In genomic region chr10:96288151-96288621, GRCh38 we compare ENCODE assay signal across 9 cellular contexts. TPM values are rescaled to one million over a fixed set of nuclear protein-coding genes. Genes with fewer than 3 reads are reported as not detected.
A peak's percentile ranks its signal among the peaks of the same experiment; 100 is the strongest.
DNase-seq lines count a peak whose midpoint lies in the region; ATAC-seq and TF ChIP-seq lines count a peak whose summit lies in the region.
"Had no signal": no experiment of that assay in that cellular context is flagged by ENCODE, and none has a peak within 500 bp of the region (broad histone marks: within the 10 kb centered on the region; RNA-seq: fewer than 3 reads in every experiment).

No MANE protein-coding gene starts in this region.

- CTCF ChIA-PET in activated B cell treated with CpG ODN at 0.5 μM for 24 hours (lab: Charles Lee), result interaction anchor here (0.7 to 3.8 kb wide), 6 partner anchors 16 to 69 kb away, joined by 3 to 51 read pairs (median 5); partner anchors contain the start of gene BLNK

- H3K4me1 Mint-ChIP-seq in activated T-cell treated with anti-CD3 and anti-CD28 coated beads, Interleukin-2, amount 50 U/mL, for 72 hours (ENCODE audit: low read depth), result peaks cover 15% of the 10 kb centered on the region
- peaks cover 14% of the 10 kb centered on the region for H3K4me1 Mint-ChIP-seq in activated T-cell treated with anti-CD3 and anti-CD28 coated beads, Interleukin-2, amount 50 U/mL, for 24 hours (ENCODE audit: low read depth)
- H3K4me1 Mint-ChIP-seq in activated B cell treated with CpG ODN at 0.5 μM for 24 hours (peaks cover 82% of the 10 kb centered on the region), type B pancreatic cell (ENCODE audit: unreplicated experiment) (peaks cover 9% of the 10 kb centered on the region)

- peak overlapping the region; percentile 41 to 66 for H3K4me3 Mint-ChIP-seq in activated T-cell treated with anti-CD3 and anti-CD28 coated beads, Interleukin-2, amount 50 U/mL, for 72 hours
- no peak overlapping the region for H3K4me3 Mint-ChIP-seq in activated T-cell treated with anti-CD3 and anti-CD28 coated beads, Interleukin-2, amount 50 U/mL, for 24 hours
- peak overlapping the region; percentile 75 for H3K4me3 Mint-ChIP-seq in activated B cell treated with CpG ODN at 0.5 μM for 24 hours
- peak overlapping the region; percentile 42 for H3K4me3 Mint-ChIP-seq in type B pancreatic cell

- DNase-seq in activated T-cell treated with anti-CD3 and anti-CD28 coated beads, Interleukin-2, amount 50 U/mL, for 72 hours, result no peak
- no peak for DNase-seq in activated T-cell treated with anti-CD3 and anti-CD28 coated beads, Interleukin-2, amount 50 U/mL, for 24 hours
- no peak for DNase-seq in activated B cell treated with CpG ODN at 0.5 μM for 24 hours
- no peak for DNase-seq in type B pancreatic cell (ENCODE audit: extremely low spot score, unreplicated experiment)
- DNase-seq in ecto neural progenitor cell (ENCODE audit: low spot score), result no peak
- no peak for DNase-seq in cardiac septum (ENCODE audit: low spot score)
- no peak for DNase-seq in KG1 (lab: John Stamatoyannopoulos, UW)

- H3K27me3 Mint-ChIP-seq in activated T-cell treated with anti-CD3 and anti-CD28 coated beads, Interleukin-2, amount 50 U/mL, for 72 hours (ENCODE audit: low read depth), result no peaks in the 10 kb centered on the region
- peaks cover 4% of the 10 kb centered on the region for H3K27me3 Mint-ChIP-seq in activated T-cell treated with anti-CD3 and anti-CD28 coated beads, Interleukin-2, amount 50 U/mL, for 24 hours
- H3K27me3 Mint-ChIP-seq in activated B cell treated with CpG ODN at 0.5 μM for 24 hours (no peaks in the 10 kb centered on the region), type B pancreatic cell (no peaks in the 10 kb centered on the region)

- no peak overlapping the region for H3K27ac Mint-ChIP-seq in activated T-cell treated with anti-CD3 and anti-CD28 coated beads, Interleukin-2, amount 50 U/mL, for 72 hours
- no peak overlapping the region for H3K27ac Mint-ChIP-seq in activated T-cell treated with anti-CD3 and anti-CD28 coated beads, Interleukin-2, amount 50 U/mL, for 24 hours
- H3K27ac Mint-ChIP-seq in activated B cell treated with CpG ODN at 0.5 μM for 24 hours (peak overlapping the region; percentile 96), type B pancreatic cell (peak overlapping the region; percentile 77)

- intact Hi-C loops in activated B cell treated with CpG ODN at 0.5 μM for 24 hours (cut with micrococcal nuclease) (loop anchor here (1.0 to 5.0 kb wide), 3 partner anchors 15 to 456 kb away; no protein-coding TSS in a partner anchor), cardiac septum (cut with DNase I) (no loop called here)

- no peaks in the 10 kb centered on the region for H3K9me3 Mint-ChIP-seq in activated T-cell treated with anti-CD3 and anti-CD28 coated beads, Interleukin-2, amount 50 U/mL, for 72 hours
- H3K9me3 Mint-ChIP-seq in activated T-cell treated with anti-CD3 and anti-CD28 coated beads, Interleukin-2, amount 50 U/mL, for 24 hours, result no peaks in the 10 kb centered on the region
- H3K9me3 Mint-ChIP-seq in activated B cell treated with CpG ODN at 0.5 μM for 24 hours (no peaks in the 10 kb centered on the region), type B pancreatic cell (peaks cover 1% of the 10 kb centered on the region)
- H3K9me3 Mint-ChIP-seq: CD14-positive monocyte had no signal

- TF ChIP-seq CTCF in activated B cell treated with CpG ODN at 0.5 μM for 24 hours (IDR thresholded peaks at IDR 0.05), result no peak
- no peak for TF ChIP-seq CTCF in type B pancreatic cell (conservative IDR thresholded peaks at IDR 0.05)

- ATAC-seq in activated T-cell treated with anti-CD3 and anti-CD28 coated beads, Interleukin-2, amount 50 U/mL, for 72 hours (replicated peaks in 1 of 2), result no peak
- peak; percentile 62 for ATAC-seq in HG02938 (IDR thresholded peaks at IDR 0.05; ENCODE audit: unreplicated experiment)
- peak; percentile 79 for ATAC-seq in activated B cell treated with CpG ODN at 0.5 μM for 24 hours (ENCODE audit: low read depth)

- POLR2A ChIA-PET in activated B cell treated with CpG ODN at 0.5 μM for 24 hours (lab: Charles Lee), result interaction anchor here (0.8 to 5.9 kb wide), 12 partner anchors 9 to 158 kb away, joined by 3 to 344 read pairs (median 10); partner anchors contain the start of genes BLNK and ZNF518A

- H3K36me3 Mint-ChIP-seq in activated T-cell treated with anti-CD3 and anti-CD28 coated beads, Interleukin-2, amount 50 U/mL, for 72 hours (ENCODE audit: insufficient read depth in 2 of 2), result no peaks in the 10 kb centered on the region
- no peaks in the 10 kb centered on the region for H3K36me3 Mint-ChIP-seq in activated T-cell treated with anti-CD3 and anti-CD28 coated beads, Interleukin-2, amount 50 U/mL, for 24 hours (ENCODE audit: low read depth)
- no peaks in the 10 kb centered on the region for H3K36me3 Mint-ChIP-seq in activated B cell treated with CpG ODN at 0.5 μM for 24 hours (ENCODE audit: low read depth)
- H3K36me3 Mint-ChIP-seq in type B pancreatic cell, result no peaks in the 10 kb centered on the region
- H3K36me3 Mint-ChIP-seq: CD14-positive monocyte had no signal

RNA-seq across cellular contexts. Expression of gene DNTT, which starts 16.0 kb away (rescaled TPM):
- total RNA-seq in activated T-cell treated with anti-CD3 and anti-CD28 coated beads, Interleukin-2, amount 50 U/mL, for 72 hours, result not detected
- total RNA-seq in activated B cell treated with CpG ODN at 0.5 μM for 24 hours (0.11 TPM in 1 of 2 replicates, not detected in the other), type B pancreatic cell (ENCODE audit: low replicate concordance) (not detected in 2 replicates), cardiac septum (not detected)

RNA-seq across cellular contexts. Expression of gene BLNK, which starts 16.8 kb away (rescaled TPM):
- total RNA-seq in activated T-cell treated with anti-CD3 and anti-CD28 coated beads, Interleukin-2, amount 50 U/mL, for 72 hours, result under 1 TPM in 1 of 2 donors, not detected in 1; 0.69 TPM
- total RNA-seq in activated B cell treated with CpG ODN at 0.5 μM for 24 hours (238 and 267 TPM in 2 replicates), type B pancreatic cell (ENCODE audit: low replicate concordance) (21.7 and 59.8 TPM in 2 replicates), cardiac septum (0.86 TPM)

Comparison
In these comparisons a context has a peak if more than half of its experiments do, and no peak if none do; other contexts are left out.
1. ATAC-seq: peak in HG02938 (single experiment) and activated B cell treated with CpG ODN at 0.5 μM for 24 hours (single experiment); none in activated T-cell treated with anti-CD3 and anti-CD28 coated beads, Interleukin-2, amount 50 U/mL, for 72 hours (0 of 2).
2. H3K27ac Mint-ChIP-seq: peak in activated B cell treated with CpG ODN at 0.5 μM for 24 hours (single experiment) and type B pancreatic cell (single experiment); none in activated T-cell treated with anti-CD3 and anti-CD28 coated beads, Interleukin-2, amount 50 U/mL, for 72 hours (single experiment) and activated T-cell treated with anti-CD3 and anti-CD28 coated beads, Interleukin-2, amount 50 U/mL, for 24 hours (single experiment).
3. RNA of gene BLNK, which starts 16.8 kb away (total RNA-seq): 238 to 267 TPM in activated B cell treated with CpG ODN at 0.5 μM for 24 hours and 21.7 to 59.8 TPM in type B pancreatic cell; 0.86 TPM in cardiac septum (single experiment) and 0.69 TPM in activated T-cell treated with anti-CD3 and anti-CD28 coated beads, Interleukin-2, amount 50 U/mL, for 72 hours; every median in the first group is over 10 times any median in the second.